8 cellular contexts compared by ENCODE assay signal in the genomic region with DNA sequence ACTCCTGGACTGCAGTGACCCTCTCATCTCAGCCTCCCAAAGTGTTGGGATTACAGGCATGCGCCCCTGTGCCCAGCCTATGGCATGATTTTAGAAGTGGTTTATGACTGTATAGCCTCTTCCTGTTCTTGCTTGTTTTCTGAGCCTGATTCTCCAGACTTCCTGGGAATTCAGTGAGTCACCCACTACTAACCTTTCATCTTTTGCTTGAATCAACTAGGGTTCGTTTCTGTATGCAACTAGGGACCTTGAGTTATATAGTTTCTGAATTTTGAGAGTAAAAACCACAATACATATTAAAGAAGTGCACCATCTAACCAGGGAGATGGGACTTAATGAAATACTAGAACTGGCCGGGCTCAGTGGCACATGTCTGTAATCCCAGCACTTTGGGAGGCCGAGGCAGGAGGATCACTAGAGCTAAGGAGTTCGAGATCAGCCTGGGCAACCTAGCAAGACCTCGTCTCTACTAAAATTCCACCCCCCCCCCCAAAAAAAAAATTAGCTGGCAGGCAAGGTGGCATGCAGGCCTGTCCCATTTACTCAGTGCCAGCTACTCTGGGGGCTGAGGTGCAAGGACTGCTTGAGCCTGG.
DNase-seq lines count a peak whose midpoint lies in the region; ATAC-seq and TF ChIP-seq lines count a peak whose summit lies in the region.

No MANE protein-coding gene starts in this region.

- intact Hi-C loops in left colon (cut with DNase I, micrococcal nuclease), result no loop called here

- H3K4me3 ChIP-seq in AG09309 (ENCODE audit: control insufficient read depth, low read depth, low read length), result no peak overlapping the region

- peaks cover 5% of the 10 kb centered on the region for H3K36me3 Mint-ChIP-seq in activated naive CD8-positive, alpha-beta T cell treated with anti-CD3 and anti-CD28 coated beads, Interleukin-2, amount 10 ng/mL, durations not matched to agents 7 days and 5 days

- POLR2A ChIA-PET in activated naive CD8-positive, alpha-beta T cell treated with anti-CD3 and anti-CD28 coated beads, Interleukin-2, amount 10 ng/mL, durations not matched to agents 7 days and 5 days (lab: Charles Lee), result no interaction called here

- no peak for TF ChIP-seq CTCF in AG09309 (IDR thresholded peaks at IDR 0.05; ENCODE audit: control insufficient read depth, insufficient read depth, low read depth, low read length, missing control alignments)

- H3K27me3 Mint-ChIP-seq in activated naive CD8-positive, alpha-beta T cell treated with anti-CD3 and anti-CD28 coated beads, Interleukin-2, amount 10 ng/mL, durations not matched to agents 7 days and 5 days, result no peaks in the 10 kb centered on the region

- no peak for ATAC-seq in activated naive CD8-positive, alpha-beta T cell treated with anti-CD3 and anti-CD28 coated beads, Interleukin-2, amount 10 ng/mL, durations not matched to agents 7 days and 5 days (ENCODE audit: low read depth)
- ATAC-seq in left colon (peak; percentile 84), GM18868 (IDR thresholded peaks at IDR 0.05; ENCODE audit: unreplicated experiment) (no peak)

- DNase-seq in AG09309 (ENCODE audit: low read depth) (peak; percentile 40), Kasumi-1 (lab: John Stamatoyannopoulos, UW) (peak; percentile 36 to 43), left colon (no peak), KG1 (lab: John Stamatoyannopoulos, UW) (no peak), putamen (ENCODE audit: low spot score) (no peak), GM19240 (ENCODE audit: insufficient read length, low spot score) (no peak)
- DNase-seq in activated naive CD8-positive, alpha-beta T cell treated with anti-CD3 and anti-CD28 coated beads, Interleukin-2, amount 10 ng/mL, durations not matched to agents 7 days and 5 days, result no peak

- H3K27ac Mint-ChIP-seq in activated naive CD8-positive, alpha-beta T cell treated with anti-CD3 and anti-CD28 coated beads, Interleukin-2, amount 10 ng/mL, durations not matched to agents 7 days and 5 days, result no peak overlapping the region

- H3K9me3 Mint-ChIP-seq in activated naive CD8-positive, alpha-beta T cell treated with anti-CD3 and anti-CD28 coated beads, Interleukin-2, amount 10 ng/mL, durations not matched to agents 7 days and 5 days, result no peaks in the 10 kb centered on the region

- peaks cover 28% of the 10 kb centered on the region for H3K4me1 Mint-ChIP-seq in activated naive CD8-positive, alpha-beta T cell treated with anti-CD3 and anti-CD28 coated beads, Interleukin-2, amount 10 ng/mL, durations not matched to agents 7 days and 5 days

- H3K4me3 Mint-ChIP-seq in activated naive CD8-positive, alpha-beta T cell treated with anti-CD3 and anti-CD28 coated beads, Interleukin-2, amount 10 ng/mL, durations not matched to agents 7 days and 5 days, result peak overlapping the region; percentile 2

Comparison
In these comparisons a context has a peak if more than half of its experiments do, and no peak if none do; other contexts are left out.
1. DNase-seq: peak in AG09309 (single experiment) and Kasumi-1 (2 of 2); none in activated naive CD8-positive, alpha-beta T cell treated with anti-CD3 and anti-CD28 coated beads, Interleukin-2, amount 10 ng/mL, durations not matched to agents 7 days and 5 days (single experiment), left colon (0 of 2), KG1 (single experiment), putamen (single experiment) and GM19240 (single experiment).